ENCODE assay signal across 10 cellular contexts in genomic region chr17:846901-847777, GRCh38.
DNase-seq lines count a peak whose midpoint lies in the region; ATAC-seq and TF ChIP-seq lines count a peak whose summit lies in the region.
"Had no signal": no experiment of that assay in that cellular context is flagged by ENCODE, and none has a peak within 500 bp of the region (broad histone marks: within the 10 kb centered on the region; RNA-seq: fewer than 3 reads in every experiment).

No MANE protein-coding gene starts in this region.

- H3K9me3 ChIP-seq in endocrine pancreas (ENCODE audit: control insufficient read depth, low read length) (no peaks in the 10 kb centered on the region), suprapubic skin (no peaks in the 10 kb centered on the region)

- no peaks in the 10 kb centered on the region for H3K27me3 ChIP-seq in endocrine pancreas (ENCODE audit: control insufficient read depth, insufficient read depth, low read length)
- H3K27me3 ChIP-seq in mesendoderm (ENCODE audit: insufficient read depth, low read length, poor library complexity): no peaks in the 10 kb centered on the region
- H3K27me3 ChIP-seq in suprapubic skin: no peaks in the 10 kb centered on the region

- no peaks in the 10 kb centered on the region for H3K4me1 ChIP-seq in endocrine pancreas (ENCODE audit: control insufficient read depth, insufficient read depth, low read length)
- H3K4me1 ChIP-seq in mesendoderm (ENCODE audit: control insufficient read depth, low read depth, low read length): peaks cover 15% of the 10 kb centered on the region
- H3K4me1 ChIP-seq in suprapubic skin: peaks cover 28% of the 10 kb centered on the region

- H3K27ac ChIP-seq in VCaP (peak overlapping the region; percentile 37), mesendoderm (ENCODE audit: low read depth, low read length) (no peak overlapping the region), suprapubic skin (peak overlapping the region; percentile 18)

- no peak overlapping the region for H3K4ac ChIP-seq in mesendoderm (ENCODE audit: low read depth, low read length)

- no peak for TF ChIP-seq POLR2A in suprapubic skin (IDR thresholded peaks at IDR 0.05)

- peaks cover 54% of the 10 kb centered on the region for H3K79me1 ChIP-seq in mesendoderm (ENCODE audit: low read length)

- TF ChIP-seq EP300 in suprapubic skin (IDR thresholded peaks at IDR 0.05): no peak

- H3K18ac ChIP-seq in mesendoderm (ENCODE audit: low read length): no peak overlapping the region

- no peak overlapping the region for H4K5ac ChIP-seq in mesendoderm (ENCODE audit: low read length)

- H3K9ac ChIP-seq in endocrine pancreas (ENCODE audit: control insufficient read depth, insufficient read depth, low read length): no peak overlapping the region
- no peak overlapping the region for H3K9ac ChIP-seq in mesendoderm (ENCODE audit: low read length)

- H3K36me3 ChIP-seq in endocrine pancreas (ENCODE audit: control insufficient read depth, insufficient read depth, low read length) (no peaks in the 10 kb centered on the region), mesendoderm (ENCODE audit: control insufficient read depth, insufficient read depth, low read length) (peaks cover 2% of the 10 kb centered on the region), suprapubic skin (no peaks in the 10 kb centered on the region)

- no peak overlapping the region for H2BK5ac ChIP-seq in mesendoderm (ENCODE audit: low read length)

- TF ChIP-seq CTCF in VCaP (conservative IDR thresholded peaks at IDR 0.05) (no peak), suprapubic skin (IDR thresholded peaks at IDR 0.05) (no peak)

- H4K8ac ChIP-seq in mesendoderm (ENCODE audit: low read depth, low read length): no peak overlapping the region

- H3K79me2 ChIP-seq in mesendoderm (ENCODE audit: control insufficient read depth, insufficient read depth, low read length): peaks cover 71% of the 10 kb centered on the region

- no CpG with 5 or more reads among the region's 31 CpGs for WGBS in mesendoderm (ENCODE audit: extremely low coverage, insufficient coverage, low lambda C conversion rate)
- 42% methylated on average over 31 of the region's 31 CpGs for WGBS in suprapubic skin

- H3K56ac ChIP-seq in mesendoderm (ENCODE audit: low read length): peak overlapping the region; percentile 15

- H3K4me3 ChIP-seq in endocrine pancreas (ENCODE audit: control insufficient read depth, insufficient read depth, low read length) (peak overlapping the region; percentile 11), mesendoderm (ENCODE audit: low read length) (no peak overlapping the region), suprapubic skin (peak overlapping the region; percentile 29)

- no peak overlapping the region for H2AK5ac ChIP-seq in mesendoderm (ENCODE audit: low read length)

- ATAC-seq in HG03095 (IDR thresholded peaks at IDR 0.05; ENCODE audit: unreplicated experiment): no peak
- ATAC-seq in HG03520 (IDR thresholded peaks at IDR 0.05; ENCODE audit: unreplicated experiment): no peak

- H3K4me2 ChIP-seq in mesendoderm (ENCODE audit: low read length): no peak overlapping the region

- H2BK15ac ChIP-seq in mesendoderm (replicated peaks; ENCODE audit: low read depth): no peak overlapping the region

- DNase-seq in mesendoderm: no peak
- no peak for DNase-seq in suprapubic skin (ENCODE audit: low spot score in 2 of 2)
- no peak for DNase-seq in activated T-cell treated with anti-CD3 and anti-CD28 coated beads for 4 hours
- DNase-seq: activated CD8-positive, alpha-beta memory T cell treated with anti-CD3 and anti-CD28 coated beads, Interleukin-2, amount 50 U/mL, for 4 hours; effector CD4-positive, alpha-beta T cell; NCI-H524 had no signal

- no peak overlapping the region for H2BK120ac ChIP-seq in mesendoderm (ENCODE audit: low read depth, low read length)

- no peak overlapping the region for H3K23ac ChIP-seq in mesendoderm (ENCODE audit: low read length)
